In genomic region chr12:20423557-20423956, GRCh38 we compare ENCODE assay signal across 30 cellular contexts. TPM values are rescaled to one million over a fixed set of nuclear protein-coding genes. Genes with fewer than 3 reads are reported as not detected.
DNase-seq lines count a peak whose midpoint lies in the region; ATAC-seq, FAIRE-seq and TF ChIP-seq lines count a peak whose summit lies in the region.
"Had no signal": no experiment of that assay in that cellular context is flagged by ENCODE, and none has a peak within 500 bp of the region (broad histone marks: within the 10 kb centered on the region; RNA-seq: fewer than 3 reads in every experiment).

No MANE protein-coding gene starts in this region.

- TF ChIP-seq EP300 in transverse colon (IDR thresholded peaks at IDR 0.05; ENCODE audit: low read depth), result no peak

- H3K27ac ChIP-seq in heart left ventricle (peak overlapping the region in 7 of 12 donors; percentile 15 to 75 (median 32)), heart right ventricle (peak overlapping the region in 4 of 10 donors; percentile 6 to 37 (median 16)), transverse colon (peak overlapping the region; percentile 60 to 82 (median 76))
- H3K27ac ChIP-seq: esophagus squamous epithelium, HL-60, neutrophil, skin epidermis, suprapubic skin had no signal

- H3K4me3 ChIP-seq in heart left ventricle, result no peak overlapping the region
- no peak overlapping the region for H3K4me3 ChIP-seq in heart right ventricle
- no peak overlapping the region for H3K4me3 ChIP-seq in cardiac fibroblast (replicated peaks in 1 of 2; ENCODE audit: low read depth in 2 of 2, low read length in 2 of 2)
- peak overlapping the region in 1 of 4 donors; percentile 4 for H3K4me3 ChIP-seq in transverse colon
- H3K4me3 ChIP-seq: A549, esophagus squamous epithelium, Peyer's patch, skin epidermis, suprapubic skin had no signal

- in situ Hi-C loops in transverse colon (cut with MboI; ENCODE audit: low pct_ligation_motif_present in 1 of 4, low pct_unique_long_range_greater_than_20kb in 1 of 4, low sequenced_read_pairs in 3 of 4), result no loop called here

- DNase-seq in heart left ventricle (no peak), heart right ventricle (no peak), cardiac fibroblast (ENCODE audit: low read depth in 2 of 2) (no peak), islet precursor cell (peak; percentile 71), transverse colon (no peak), GM10248 (ENCODE audit: extremely low spot score) (no peak), HTR-8/SVneo (ENCODE audit: insufficient read length, low spot score) (no peak), NCI-H146 (lab: John Stamatoyannopoulos, UW) (no peak)
- DNase-seq: activated CD4-positive, alpha-beta T cell treated with anti-CD3 and anti-CD28 coated beads for 36 hours; activated naive CD4-positive, alpha-beta T cell; activated T-cell treated with anti-CD3 and anti-CD28 coated beads, Interleukin-2, amount 50 U/mL, for 4 hours; BE2C; DMS79; esophagus squamous epithelium; GF-D8; HCEC 1CT; kidney glomerular epithelial cell; NCI-H1048; NCI-H2029 treated with DMSO at 0.1 percent for 48 hours; NCI-H446 treated with DMSO at 0.1 percent for 48 hours; Peyer's patch; stimulated activated CD4-positive, alpha-beta T cell treated with anti-CD3 and anti-CD28 coated beads, Interleukin-2, amount 100 ng/mL, for 24 hours had no signal

- H3K9me3 ChIP-seq in heart left ventricle (no peaks in the 10 kb centered on the region), heart right ventricle (no peaks in the 10 kb centered on the region), transverse colon (no peaks in the 10 kb centered on the region)
- H3K9me3 ChIP-seq: A549, BE2C, esophagus squamous epithelium, neutrophil, Peyer's patch, suprapubic skin had no signal

- FAIRE-seq in HTR-8/SVneo (lab: Jason Lieb, UNC), result no peak
- FAIRE-seq: A549, colon, frontal cortex, GM18507 had no signal

- intact Hi-C loops in heart left ventricle (cut with DNase I) (loop anchor here in 1 of 10 donors (5.0 kb wide), 1 partner anchor 51 kb away; no protein-coding TSS in a partner anchor), heart right ventricle (cut with DNase I) (no loop called here), transverse colon (cut with DNase I; ENCODE audit: low total_unique reads) (no loop called here)

- no peak for TF ChIP-seq POLR2A in heart left ventricle (IDR thresholded peaks at IDR 0.05)
- no peak for TF ChIP-seq POLR2A in transverse colon (IDR thresholded peaks at IDR 0.05)

- 22 to 30% (median 27%) methylated on average over 3 of the region's 3 CpGs for whole genome bisulfite sequencing in heart left ventricle, 4 donors
- 32 to 35% methylated on average over 3 of the region's 3 CpGs for WGBS in heart right ventricle, 2 donors
- WGBS in transverse colon (ENCODE audit: low coverage in 1 of 2), 2 donors, result 29 to 36% methylated on average over 3 of the region's 3 CpGs

- TF ChIP-seq CTCF in heart left ventricle (IDR thresholded peaks at IDR 0.05) (no peak), heart right ventricle (IDR thresholded peaks at IDR 0.05) (no peak), cardiac fibroblast (IDR thresholded peaks at IDR 0.05; ENCODE audit: low read depth, low read length) (peak; percentile 18), transverse colon (IDR thresholded peaks at IDR 0.05) (peak in 1 of 5 experiments; percentile 33), GM10248 (IDR thresholded peaks at IDR 0.05; ENCODE audit: control extremely low read depth, extremely low read depth, low read depth, missing control alignments) (no peak)

- H3K36me3 ChIP-seq in heart left ventricle (no peaks in the 10 kb centered on the region), heart right ventricle (no peaks in the 10 kb centered on the region), transverse colon (no peaks in the 10 kb centered on the region)
- H3K36me3 ChIP-seq: BE2C, esophagus squamous epithelium, neutrophil, Peyer's patch, suprapubic skin had no signal

- POLR2A ChIA-PET in GM10248 (lab: Yijun Ruan, JAX), result no interaction called here

- CTCF ChIA-PET in GM10248 (lab: Yijun Ruan, JAX), result no interaction called here

- H3K4me1 ChIP-seq in heart left ventricle, result peaks cover 0 to 78% (median 21%) of the 10 kb centered on the region in 12 donors
- H3K4me1 ChIP-seq in heart right ventricle, result peaks cover 4 to 70% (median 39%) of the 10 kb centered on the region in 9 donors
- H3K4me1 ChIP-seq in transverse colon, result peaks cover 4 to 45% (median 33%) of the 10 kb centered on the region in 4 donors
- H3K4me1 ChIP-seq: BE2C, esophagus squamous epithelium had no signal

- ATAC-seq in heart left ventricle, result no peak
- no peak for ATAC-seq in heart right ventricle
- ATAC-seq: activated CD4-positive, alpha-beta T cell treated with anti-CD3 and anti-CD28 coated beads for 36 hours; activated T-cell treated with anti-CD3 and anti-CD28 coated beads, Interleukin-2, amount 50 U/mL, for 4 hours had no signal

- no peaks in the 10 kb centered on the region for H3K27me3 ChIP-seq in heart left ventricle
- no peaks in the 10 kb centered on the region for H3K27me3 ChIP-seq in heart right ventricle
- no peaks in the 10 kb centered on the region for H3K27me3 ChIP-seq in transverse colon
- H3K27me3 ChIP-seq: BE2C, esophagus squamous epithelium, neutrophil, Peyer's patch, suprapubic skin had no signal

RNA-seq across cellular contexts. Expression of gene PDE3A, which starts 55.2 kb away (rescaled TPM):
- total RNA-seq in heart left ventricle (100 to 1,000 TPM; 129 to 295 (median 214) TPM), heart right ventricle (100 to 1,000 TPM; 186 to 362 (median 239) TPM), transverse colon (100 to 1,000 TPM in 3 of 4 donors, 10 to 100 TPM in 1; 51.3 to 150 (median 114) TPM)
- polyA plus RNA-seq in heart left ventricle (10 to 100 TPM; 44.5 to 46.7 TPM), heart right ventricle (10 to 100 TPM; 18.8 to 51.1 TPM)
- total RNA-seq: activated CD4-positive, alpha-beta T cell treated with anti-CD3 and anti-CD28 coated beads for 36 hours had no signal
